ENCODE assay signal across 33 cellular contexts in genomic region chr10:14774214-14774580, GRCh38.
"Had no signal": no experiment of that assay in that cellular context is flagged by ENCODE, and none has a peak within 500 bp of the region (broad histone marks: within the 10 kb centered on the region; RNA-seq: fewer than 3 reads in every experiment).

No MANE protein-coding gene starts in this region.

- ATAC-seq: activated T-cell treated with anti-CD3 and anti-CD28 coated beads, Interleukin-2, amount 50 U/mL, for 72 hours; activated T-helper 17 cell treated with anti-CD3 and anti-CD28 coated beads, Interleukin-2, amount 50 U/mL, for 72 hours; K562; PC-3 had no signal

- H3K27ac ChIP-seq: brain microvascular endothelial cell, WERI-Rb-1 had no signal

- DNase-seq: activated CD4-positive, alpha-beta memory T cell treated with anti-CD3 and anti-CD28 coated beads, Interleukin-2, amount 10 ng/mL, durations not matched to agents 7 days and 5 days; activated CD4-positive, alpha-beta T cell treated with anti-CD3 and anti-CD28 coated beads for 1 hour; activated CD4-positive, alpha-beta T cell treated with anti-CD3 and anti-CD28 coated beads for 48 hours; activated CD4-positive, CD25-positive, alpha-beta regulatory T cell; activated effector memory CD4-positive, alpha-beta T cell treated with anti-CD3 and anti-CD28 coated beads, Interleukin-2, amount 50 U/mL, for 16 hours; activated naive CD4-positive, alpha-beta T cell; activated naive CD4-positive, alpha-beta T cell treated with anti-CD3 and anti-CD28 coated beads, Interleukin-2, amount 50 U/mL, for 16 hours; activated naive CD8-positive, alpha-beta T cell treated with anti-CD3 and anti-CD28 coated beads for 36 hours; activated T-cell treated with anti-CD3 and anti-CD28 coated beads, Interleukin-2, amount 50 U/mL, for 1 hour; activated T-cell treated with anti-CD3 and anti-CD28 coated beads, Interleukin-2, amount 50 U/mL, for 72 hours; amniotic stem cell; aorta; brain microvascular endothelial cell; central memory CD4-positive, alpha-beta T cell; NCI-H1105; NCI-H1436; NCI-H1694; NCI-H1930; NCI-H2081 treated with DMSO at 0.1 percent for 48 hours; NCI-H226; NCI-H446 treated with DMSO at 0.1 percent for 48 hours; NCI-H524 treated with DMSO at 0.1 percent for 48 hours; NCI-H748 treated with DMSO at 0.1 percent for 48 hours; NK-92 treated with Interleukin-12 subunit alpha and Interleukin-12 subunit beta, amount 100 ng/mL, for 24 hours; PC-3; Right ventricle myocardium superior; SW 1271; T-helper 1 cell; T-helper 2 cell; T-helper 9 cell; WERI-Rb-1 had no signal

- H3K4me3 ChIP-seq: K562 had no signal

- H3K9me3 Mint-ChIP-seq: activated CD4-positive, alpha-beta memory T cell treated with anti-CD3 and anti-CD28 coated beads, Interleukin-2, amount 10 ng/mL, durations not matched to agents 7 days and 5 days; activated naive CD8-positive, alpha-beta T cell treated with anti-CD3 and anti-CD28 coated beads for 36 hours; activated T-cell treated with anti-CD3 and anti-CD28 coated beads, Interleukin-2, amount 50 U/mL, for 72 hours; activated T-helper 17 cell treated with anti-CD3 and anti-CD28 coated beads, Interleukin-2, amount 50 U/mL, for 72 hours had no signal

- H3K36me3 ChIP-seq: brain microvascular endothelial cell, WERI-Rb-1 had no signal

- H3K27ac Mint-ChIP-seq: activated CD4-positive, alpha-beta memory T cell treated with anti-CD3 and anti-CD28 coated beads, Interleukin-2, amount 10 ng/mL, durations not matched to agents 7 days and 5 days; activated naive CD8-positive, alpha-beta T cell treated with anti-CD3 and anti-CD28 coated beads for 36 hours; activated T-cell treated with anti-CD3 and anti-CD28 coated beads, Interleukin-2, amount 50 U/mL, for 72 hours; activated T-helper 17 cell treated with anti-CD3 and anti-CD28 coated beads, Interleukin-2, amount 50 U/mL, for 72 hours had no signal

- FAIRE-seq: K562 had no signal

- H3K27me3 ChIP-seq: brain microvascular endothelial cell had no signal

- H3K4me3 Mint-ChIP-seq: activated CD4-positive, alpha-beta memory T cell treated with anti-CD3 and anti-CD28 coated beads, Interleukin-2, amount 10 ng/mL, durations not matched to agents 7 days and 5 days; activated naive CD8-positive, alpha-beta T cell treated with anti-CD3 and anti-CD28 coated beads for 36 hours; activated T-cell treated with anti-CD3 and anti-CD28 coated beads, Interleukin-2, amount 50 U/mL, for 72 hours; activated T-helper 17 cell treated with anti-CD3 and anti-CD28 coated beads, Interleukin-2, amount 50 U/mL, for 72 hours had no signal

- H3K27me3 Mint-ChIP-seq: activated naive CD8-positive, alpha-beta T cell treated with anti-CD3 and anti-CD28 coated beads for 36 hours; activated T-helper 17 cell treated with anti-CD3 and anti-CD28 coated beads, Interleukin-2, amount 50 U/mL, for 72 hours had no signal

- H3K36me3 Mint-ChIP-seq: activated naive CD8-positive, alpha-beta T cell treated with anti-CD3 and anti-CD28 coated beads for 36 hours had no signal

- H3K4me1 Mint-ChIP-seq: activated CD4-positive, alpha-beta memory T cell treated with anti-CD3 and anti-CD28 coated beads, Interleukin-2, amount 10 ng/mL, durations not matched to agents 7 days and 5 days; activated T-helper 17 cell treated with anti-CD3 and anti-CD28 coated beads, Interleukin-2, amount 50 U/mL, for 72 hours had no signal
